19 cellular contexts compared by ENCODE assay signal in genomic region chr11:128835741-128836410, GRCh38. TPM values are rescaled to one million over a fixed set of nuclear protein-coding genes. Genes with fewer than 3 reads are reported as not detected.
DNase-seq lines count a peak whose midpoint lies in the region; ATAC-seq and TF ChIP-seq lines count a peak whose summit lies in the region.
"Had no signal": no experiment of that assay in that cellular context is flagged by ENCODE, and none has a peak within 500 bp of the region (broad histone marks: within the 10 kb centered on the region; RNA-seq: fewer than 3 reads in every experiment).

No MANE protein-coding gene starts in this region.

- no peak overlapping the region for H3K4ac ChIP-seq in mesendoderm (ENCODE audit: low read depth, low read length)

- no peak overlapping the region for H4K5ac ChIP-seq in mesendoderm (ENCODE audit: low read length)

- H3K27ac Mint-ChIP-seq in immature natural killer cell = no peak overlapping the region

- peak; percentile 75 for DNase-seq in A673 (ENCODE audit: low spot score)
- peak; percentile 12 for DNase-seq in OCI-M1 (lab: John Stamatoyannopoulos, UW)
- peak; percentile 9 for DNase-seq in foreskin melanocyte
- DNase-seq in immature natural killer cell = no peak
- no peak for DNase-seq in GDM1 (lab: John Stamatoyannopoulos, UW)
- DNase-seq in mesendoderm = no peak
- DNase-seq: activated CD4-positive, alpha-beta T cell treated with anti-CD3 and anti-CD28 coated beads, Interleukin-2, amount 50 U/mL, for 1 hour; activated effector memory CD4-positive, alpha-beta T cell treated with Interleukin-2 at 50 U/mL for 16 hours; KG1; NCI-H187 treated with DMSO at 0.1 percent for 48 hours; posterior cingulate gyrus; stimulated activated CD4-positive, alpha-beta T cell treated with anti-CD3 and anti-CD28 coated beads, Interleukin-4, amount 100 ng/mL, for 1 hour; stimulated activated naive CD8-positive, alpha-beta T cell treated with anti-CD3 and anti-CD28 coated beads, Interleukin-15, Interleukin-2, amounts not matched to agents 100 U/mL and 50 U/mL, for 24 hours; SW 1271 had no signal

- H3K79me2 ChIP-seq in mesendoderm (ENCODE audit: control insufficient read depth, insufficient read depth, low read length) = no peaks in the 10 kb centered on the region

- no peaks in the 10 kb centered on the region for H3K9me3 ChIP-seq in A673 (ENCODE audit: low read depth, low read length, poor library complexity, severe bottlenecking)
- peaks cover 5% of the 10 kb centered on the region for H3K9me3 ChIP-seq in mesodermal cell (ENCODE audit: control insufficient read depth, low read length)

- no peak overlapping the region for H2BK5ac ChIP-seq in mesendoderm (ENCODE audit: low read length)

- no peaks in the 10 kb centered on the region for H3K27me3 ChIP-seq in A673 (replicated peaks; ENCODE audit: insufficient read depth, low read depth, low read length, poor library complexity)
- no peaks in the 10 kb centered on the region for H3K27me3 ChIP-seq in mesendoderm (ENCODE audit: insufficient read depth, low read length, poor library complexity)

- 55 to 67% methylated on average over 9 to 13 of the region's 16 CpGs for WGBS in mesodermal cell (ENCODE audit: insufficient coverage in 2 of 2), 2 experiments
- no CpG with 5 or more reads among the region's 16 CpGs for WGBS in mesendoderm (ENCODE audit: extremely low coverage, insufficient coverage, low lambda C conversion rate)

- no peak overlapping the region for H3K4me3 ChIP-seq in A673 (ENCODE audit: low read depth, low read length, poor library complexity, severe bottlenecking)
- H3K4me3 ChIP-seq in mesodermal cell (ENCODE audit: extremely low read depth, insufficient read depth, low read length, poor library complexity, severe bottlenecking) = no peak overlapping the region
- H3K4me3 ChIP-seq in mesendoderm (ENCODE audit: low read length) = no peak overlapping the region

- H3K18ac ChIP-seq in mesendoderm (ENCODE audit: low read length) = no peak overlapping the region

- no peak overlapping the region for H3K23ac ChIP-seq in mesendoderm (ENCODE audit: low read length)

- H3K9me3 Mint-ChIP-seq in immature natural killer cell = no peaks in the 10 kb centered on the region

- H3K27ac ChIP-seq in A673 (ENCODE audit: low read depth, low read length, poor library complexity, severe bottlenecking) = no peak overlapping the region
- peak overlapping the region; percentile 71 for H3K27ac ChIP-seq in mesodermal cell (ENCODE audit: low read depth, low read length, severe bottlenecking)
- no peak overlapping the region for H3K27ac ChIP-seq in mesendoderm (ENCODE audit: low read depth, low read length)

- H3K4me3 Mint-ChIP-seq in immature natural killer cell = no peak overlapping the region

- H2AK5ac ChIP-seq in mesendoderm (ENCODE audit: low read length) = no peak overlapping the region

- H3K4me2 ChIP-seq in mesendoderm (ENCODE audit: low read length) = no peak overlapping the region

- no peak overlapping the region for H4K8ac ChIP-seq in mesendoderm (ENCODE audit: low read depth, low read length)

- no peak for TF ChIP-seq CTCF in A673 (conservative IDR thresholded peaks at IDR 0.05; ENCODE audit: low read depth, low read length)

- CTCF ChIA-PET in A673 (lab: Charles Lee) = no interaction called here

- peaks cover 34 to 46% of the 10 kb centered on the region in 2 donors for H3K4me1 Mint-ChIP-seq in immature natural killer cell

- no peak overlapping the region for H2BK15ac ChIP-seq in mesendoderm (replicated peaks; ENCODE audit: low read depth)

- H3K79me1 ChIP-seq in mesendoderm (ENCODE audit: low read length) = no peaks in the 10 kb centered on the region

- intact Hi-C loops in A673 (cut with micrococcal nuclease; ENCODE audit: unreplicated experiment) = loop anchor here (10.0 kb wide), 1 partner anchor 201 kb away; no protein-coding TSS in a partner anchor

- H3K4me1 ChIP-seq in A673 (ENCODE audit: insufficient read depth, low read length, poor library complexity, severe bottlenecking) = peaks cover 14% of the 10 kb centered on the region
- H3K4me1 ChIP-seq in mesodermal cell (ENCODE audit: control insufficient read depth, insufficient read depth, low read length, poor library complexity, severe bottlenecking) = peaks cover 18% of the 10 kb centered on the region
- no peaks in the 10 kb centered on the region for H3K4me1 ChIP-seq in mesendoderm (ENCODE audit: control insufficient read depth, low read depth, low read length)

- POLR2A ChIA-PET in A673 (lab: Charles Lee; ENCODE audit: low non-redundant PET) = no interaction called here

- no peak overlapping the region for H3K56ac ChIP-seq in mesendoderm (ENCODE audit: low read length)

- no peaks in the 10 kb centered on the region for H3K36me3 ChIP-seq in A673 (ENCODE audit: insufficient read depth, low read length, poor library complexity, severe bottlenecking)
- no peaks in the 10 kb centered on the region for H3K36me3 ChIP-seq in mesodermal cell (ENCODE audit: control insufficient read depth, insufficient read depth, low read length)
- no peaks in the 10 kb centered on the region for H3K36me3 ChIP-seq in mesendoderm (ENCODE audit: control insufficient read depth, insufficient read depth, low read length)

- peaks cover 0 to 15% (median 14%) of the 10 kb centered on the region in 3 donors for H3K36me3 Mint-ChIP-seq in immature natural killer cell

- H3K27me3 Mint-ChIP-seq in immature natural killer cell (ENCODE audit: low read depth in 3 of 3) = peaks cover 0 to 10% (median 2%) of the 10 kb centered on the region in 3 donors

- no TSS peak for BruUV-seq in A673 (replicated peaks; lab: Mats Ljungman, UMichigan)

- no peak overlapping the region for H3K9ac ChIP-seq in mesendoderm (ENCODE audit: low read length)

- H2BK120ac ChIP-seq in mesendoderm (ENCODE audit: low read depth, low read length) = no peak overlapping the region

- ATAC-seq in GM21737 (IDR thresholded peaks at IDR 0.05; ENCODE audit: unreplicated experiment) = no peak
- ATAC-seq: stimulated activated naive CD8-positive, alpha-beta T cell treated with anti-CD3 and anti-CD28 coated beads, Interleukin-15, Interleukin-2, amounts not matched to agents 100 U/mL and 50 U/mL, for 24 hours had no signal

RNA-seq across cellular contexts. Expression of gene KCNJ1, which starts 31.2 kb away (rescaled TPM):
- not detected in 2 replicates for total RNA-seq in A673 (2021)
- not detected for polyA plus RNA-seq in mesodermal cell (2013, experiment 1 of 2)
- polyA plus RNA-seq in mesodermal cell (2013, experiment 2 of 2) = not detected
- polyA plus RNA-seq in immature natural killer cell = not detected
- polyA plus RNA-seq in mesendoderm (2013, experiment 1 of 2) = 0.01 TPM
- 0.03 TPM for polyA plus RNA-seq in mesendoderm (2013, experiment 2 of 2)
- total RNA-seq: cerebellum, Daoy, kidney epithelial cell had no signal

RNA-seq across cellular contexts. Expression of gene KCNJ5, which starts 55.3 kb away (rescaled TPM):
- not detected in 2 replicates for total RNA-seq in A673 (2021)
- polyA plus RNA-seq in mesodermal cell (2013, experiment 1 of 2) = 0.74 TPM
- 0.66 TPM for polyA plus RNA-seq in mesodermal cell (2013, experiment 2 of 2)
- not detected for polyA plus RNA-seq in immature natural killer cell
- 0.11 TPM for polyA plus RNA-seq in mesendoderm (2013, experiment 1 of 2)
- polyA plus RNA-seq in mesendoderm (2013, experiment 2 of 2) = 0.13 TPM
- total RNA-seq: Daoy had no signal

Comparison
In these comparisons a context has a peak if more than half of its experiments do, and no peak if none do; other contexts are left out.
1. DNase-seq: peak in A673 (single experiment), OCI-M1 (single experiment) and foreskin melanocyte (single experiment); none in immature natural killer cell (0 of 3), GDM1 (single experiment) and mesendoderm (single experiment).